Comparison of ENCODE assay signal across 17 cellular contexts in genomic region chr5:103364074-103364473, GRCh38.
A peak's percentile ranks its signal among the peaks of the same experiment; 100 is the strongest.
DNase-seq lines count a peak whose midpoint lies in the region; FAIRE-seq and TF ChIP-seq lines count a peak whose summit lies in the region.
"Had no signal": no experiment of that assay in that cellular context is flagged by ENCODE, and none has a peak within 500 bp of the region (broad histone marks: within the 10 kb centered on the region; RNA-seq: fewer than 3 reads in every experiment).

No MANE protein-coding gene starts in this region.

- BruUV-seq in endothelial cell of umbilical vein (replicated peaks; lab: Mats Ljungman, UMichigan) = no TSS peak

- H4K20me1 ChIP-seq in endothelial cell of umbilical vein (replicated peaks; ENCODE audit: control insufficient read depth, extremely low read depth, insufficient read depth, low read length) = no peaks in the 10 kb centered on the region

- CTCF ChIA-PET in endothelial cell of umbilical vein (lab: Charles Lee) = interaction anchor here (1.2 kb wide), 1 partner anchor 9 kb away, joined by 5 read pairs; no protein-coding TSS in a partner anchor

- H3K9me1 ChIP-seq in endothelial cell of umbilical vein (replicated peaks; ENCODE audit: control insufficient read depth, extremely low read depth, insufficient read depth, low read length) = no peaks in the 10 kb centered on the region

- no peak overlapping the region for H3K9ac ChIP-seq in endothelial cell of umbilical vein (replicated peaks; ENCODE audit: extremely low read depth, insufficient read depth, low read length)

- H3K9me3 ChIP-seq in endothelial cell of umbilical vein (replicated peaks; ENCODE audit: control insufficient read depth, insufficient read depth, low read length) = no peaks in the 10 kb centered on the region
- H3K9me3 ChIP-seq: Peyer's patch had no signal

- peaks cover 4% of the 10 kb centered on the region for H3K9me3 Mint-ChIP-seq in nephron progenitor cell

- no peaks in the 10 kb centered on the region for H3K79me2 ChIP-seq in endothelial cell of umbilical vein (ENCODE audit: control insufficient read depth, insufficient read depth, low read length)

- H3K4me3 Mint-ChIP-seq in nephron progenitor cell = no peak overlapping the region
- H3K4me3 Mint-ChIP-seq: B cell; CD8-positive, alpha-beta T cell had no signal

- dilution Hi-C loops in endothelial cell of umbilical vein (cut with MboI; ENCODE audit: extremely low pct_ligation_motif_present, low sequenced_read_pairs) = no loop called here

- DNase-seq in ELR (ENCODE audit: low read depth) (peak; percentile 68), M059J (ENCODE audit: low read depth) (peak; percentile 53), endothelial cell of umbilical vein (ENCODE audit: low read depth, low spot score) (no peak), nephron progenitor cell (no peak), kidney glomerular epithelial cell (lab: John Stamatoyannopoulos, UW) (no peak), NCI-H2081 (lab: John Stamatoyannopoulos, UW) (no peak)
- DNase-seq in activated effector memory CD4-positive, alpha-beta T cell treated with anti-CD3 and anti-CD28 coated beads, Interleukin-2, amount 50 U/mL, for 16 hours = no peak
- DNase-seq: CD8-positive, alpha-beta T cell; NCI-H1092 treated with DMSO at 0.1 percent for 48 hours; NCI-H187; NCI-H2171; NCI-H774; Peyer's patch; SIG-M5 had no signal

- FAIRE-seq in endothelial cell of umbilical vein (lab: Jason Lieb, UNC) = no peak
- FAIRE-seq: D721Med, GM18507 had no signal

- H3K27me3 ChIP-seq in endothelial cell of umbilical vein (ENCODE audit: control insufficient read depth in 2 of 2, insufficient read depth in 2 of 2, low read length in 2 of 2) = no peaks in the 10 kb centered on the region
- H3K27me3 ChIP-seq: Peyer's patch had no signal

- peak overlapping the region; percentile 44 for H3K27ac Mint-ChIP-seq in nephron progenitor cell
- H3K27ac Mint-ChIP-seq: B cell; CD8-positive, alpha-beta T cell had no signal

- H3K4me1 Mint-ChIP-seq in nephron progenitor cell = peaks cover under 1% of the 10 kb centered on the region
- H3K4me1 Mint-ChIP-seq: B cell had no signal

- TF ChIP-seq POLR2A in endothelial cell of umbilical vein (IDR thresholded peaks at IDR 0.05; ENCODE audit: low read depth, low read length) = no peak

- TF ChIP-seq CTCF in endothelial cell of umbilical vein (IDR thresholded peaks at IDR 0.05; ENCODE audit: extremely low read depth in 1 of 2, insufficient read depth in 1 of 2, low read depth in 1 of 2, low read length in 2 of 2) = no peak
- no peak for TF ChIP-seq CTCF in nephron progenitor cell (IDR thresholded peaks at IDR 0.05)

- no peaks in the 10 kb centered on the region for H3K27me3 Mint-ChIP-seq in nephron progenitor cell (ENCODE audit: low read depth, poor library complexity)
- H3K27me3 Mint-ChIP-seq: B cell had no signal

- H3K36me3 Mint-ChIP-seq in nephron progenitor cell (ENCODE audit: low read depth) = no peaks in the 10 kb centered on the region
- H3K36me3 Mint-ChIP-seq: CD8-positive, alpha-beta T cell had no signal

- no peak overlapping the region for H3K4me3 ChIP-seq in endothelial cell of umbilical vein (replicated peaks in 1 of 3; ENCODE audit: insufficient read depth in 1 of 3, low read depth in 1 of 3, low read length in 3 of 3)
- H3K4me3 ChIP-seq: Peyer's patch had no signal

- no peak overlapping the region for H3K27ac ChIP-seq in endothelial cell of umbilical vein (ENCODE audit: insufficient read depth, low read depth, low read length)
- H3K27ac ChIP-seq: Peyer's patch had no signal

- POLR2A ChIA-PET in endothelial cell of umbilical vein (lab: Charles Lee) = no interaction called here

- H3K4me2 ChIP-seq in endothelial cell of umbilical vein (ENCODE audit: insufficient read depth, low read length) = no peak overlapping the region

- no peaks in the 10 kb centered on the region for H3K36me3 ChIP-seq in endothelial cell of umbilical vein (ENCODE audit: control insufficient read depth in 2 of 2, extremely low read depth in 1 of 2, insufficient read depth in 2 of 2, low read length in 2 of 2)
- H3K36me3 ChIP-seq: Peyer's patch had no signal

- H3K4me1 ChIP-seq in endothelial cell of umbilical vein (ENCODE audit: control insufficient read depth, extremely low read depth, insufficient read depth, low read length) = peaks cover under 1% of the 10 kb centered on the region
- H3K4me1 ChIP-seq: Peyer's patch had no signal

- intact Hi-C loops in endothelial cell of umbilical vein (cut with micrococcal nuclease) = no loop called here

- H2AFZ ChIP-seq in endothelial cell of umbilical vein (ENCODE audit: low read depth, low read length) = no peak overlapping the region

TF ChIP-seq in endothelial cell of umbilical vein, 7 proteins besides CTCF, POLR2A, EP300 and RAD21:
- no peak for TF ChIP-seq POLR2AphosphoS5 (IDR thresholded peaks at IDR 0.05; ENCODE audit: insufficient read depth, low read depth, low read length)
- no peak for TF ChIP-seq JUN (IDR thresholded peaks at IDR 0.05; ENCODE audit: borderline replicate concordance, insufficient read depth, insufficient read length, low read depth)
- no peak for TF ChIP-seq EZH2 (IDR thresholded peaks at IDR 0.05; ENCODE audit: borderline replicate concordance, low read depth, low read length, severe bottlenecking)
- TF ChIP-seq GATA2 (IDR thresholded peaks at IDR 0.05; ENCODE audit: insufficient read depth, insufficient read length, low read depth, low read length) = peak; percentile 11
- no peak for TF ChIP-seq FOS (IDR thresholded peaks at IDR 0.05; ENCODE audit: borderline replicate concordance, insufficient read depth, low read length)

Comparison
In these comparisons a context has a peak if more than half of its experiments do, and no peak if none do; other contexts are left out.
1. DNase-seq: peak in ELR (single experiment) and M059J (single experiment); none in endothelial cell of umbilical vein (single experiment), nephron progenitor cell (single experiment), activated effector memory CD4-positive, alpha-beta T cell treated with anti-CD3 and anti-CD28 coated beads, Interleukin-2, amount 50 U/mL, for 16 hours (single experiment), kidney glomerular epithelial cell (single experiment) and NCI-H2081 (0 of 2).